In genomic region chr14:24806061-24806678, GRCh38 we compare ENCODE assay signal across 1 cellular context.
A peak's percentile ranks its signal among the peaks of the same experiment; 100 is the strongest.
TF ChIP-seq lines count a peak whose summit lies in the region.

No MANE protein-coding gene starts in this region.

TF ChIP-seq in HepG2, 621 proteins besides CTCF, POLR2A, EP300 and RAD21 (continued from another document and continues in another):
- no peak for TF ChIP-seq KIAA2018 (CRISPR knock-in tag; IDR thresholded peaks at IDR 0.05; ENCODE audit: borderline replicate concordance)
- TF ChIP-seq ZZZ3 (CRISPR knock-in tag; IDR thresholded peaks at IDR 0.05; ENCODE audit: borderline replicate concordance), result 0 out of 2 replicates have a peak, but pooled peaks have one; percentile 2
- no peak for TF ChIP-seq HNF4G (IDR thresholded peaks at IDR 0.05; ENCODE audit: borderline replicate concordance, low read depth, low read length)
- TF ChIP-seq HNF4G (CRISPR knock-in tag; IDR thresholded peaks at IDR 0.05; ENCODE audit: borderline replicate concordance, low read depth), result 0 out of 2 replicates have a peak, but pooled peaks have one; percentile 63
- no peak for TF ChIP-seq ELK4 (CRISPR knock-in tag; IDR thresholded peaks at IDR 0.05; ENCODE audit: borderline replicate concordance)
- no peak for TF ChIP-seq CCAR2 (optimal IDR thresholded peaks at IDR 0.05; ENCODE audit: low read depth, low read length)
- peak; percentile 77; the same call in 1 of the 2 replicates for TF ChIP-seq ARID5B (CRISPR knock-in tag; IDR thresholded peaks at IDR 0.05)
- TF ChIP-seq MZF1 (CRISPR knock-in tag; IDR thresholded peaks at IDR 0.05; ENCODE audit: borderline replicate concordance), result no peak
- TF ChIP-seq ZNF274 (CRISPR knock-in tag; IDR thresholded peaks at IDR 0.05), result no peak
- no peak for TF ChIP-seq DPF2 (CRISPR knock-in tag; IDR thresholded peaks at IDR 0.05; ENCODE audit: borderline replicate concordance, low read depth)
- TF ChIP-seq ZBTB25 (CRISPR knock-in tag; IDR thresholded peaks at IDR 0.05), result peak; percentile 81; the same call in 1 of the 2 replicates
- TF ChIP-seq CREM (IDR thresholded peaks at IDR 0.05), result no peak
- no peak for TF ChIP-seq CREM (CRISPR knock-in tag; IDR thresholded peaks at IDR 0.05)
- TF ChIP-seq MIER2 (CRISPR knock-in tag; IDR thresholded peaks at IDR 0.05), result peak; percentile 40; the same call in 1 of the 2 replicates
- TF ChIP-seq BATF2 (CRISPR knock-in tag; IDR thresholded peaks at IDR 0.05), result no peak
- peak; percentile 26; the same call in 1 of the 2 replicates for TF ChIP-seq RXRA (CRISPR knock-in tag; IDR thresholded peaks at IDR 0.05)
- no peak for TF ChIP-seq CREBL2 (CRISPR knock-in tag; IDR thresholded peaks at IDR 0.05; ENCODE audit: borderline replicate concordance)
- 0 out of 2 replicates have a peak, but pooled peaks have one; percentile 28 for TF ChIP-seq NFKBIZ (CRISPR knock-in tag; IDR thresholded peaks at IDR 0.05)
- TF ChIP-seq ZFP82 (CRISPR knock-in tag; IDR thresholded peaks at IDR 0.05; ENCODE audit: borderline replicate concordance), result no peak
- TF ChIP-seq ZFP91 (CRISPR knock-in tag; IDR thresholded peaks at IDR 0.05; ENCODE audit: borderline replicate concordance), result 0 out of 2 replicates have a peak, but pooled peaks have one; percentile 40
- TF ChIP-seq FOXO1 (CRISPR knock-in tag; IDR thresholded peaks at IDR 0.05), result peak; percentile 73
- TF ChIP-seq ZNF280B (CRISPR knock-in tag; IDR thresholded peaks at IDR 0.05; ENCODE audit: borderline replicate concordance), result no peak
- TF ChIP-seq RAD51 (IDR thresholded peaks at IDR 0.05; ENCODE audit: borderline replicate concordance), result no peak
- TF ChIP-seq HOMEZ (CRISPR knock-in tag; IDR thresholded peaks at IDR 0.05; ENCODE audit: low read depth), result peak; percentile 49; the same call in 1 of the 2 replicates
- TF ChIP-seq ZNF619 (CRISPR knock-in tag; IDR thresholded peaks at IDR 0.05), result no peak
- TF ChIP-seq MAZ (IDR thresholded peaks at IDR 0.05; ENCODE audit: borderline replicate concordance, low read depth, low read length), result peak; percentile 46; the same call in 1 of the 2 replicates
- 0 out of 2 replicates have a peak, but pooled peaks have one; percentile 35 for TF ChIP-seq MAZ (CRISPR knock-in tag; IDR thresholded peaks at IDR 0.05; ENCODE audit: low read depth)
- TF ChIP-seq ZNF780A (CRISPR knock-in tag; IDR thresholded peaks at IDR 0.05), result no peak
